Comparison of ENCODE assay signal across 9 cellular contexts in the genomic region with DNA sequence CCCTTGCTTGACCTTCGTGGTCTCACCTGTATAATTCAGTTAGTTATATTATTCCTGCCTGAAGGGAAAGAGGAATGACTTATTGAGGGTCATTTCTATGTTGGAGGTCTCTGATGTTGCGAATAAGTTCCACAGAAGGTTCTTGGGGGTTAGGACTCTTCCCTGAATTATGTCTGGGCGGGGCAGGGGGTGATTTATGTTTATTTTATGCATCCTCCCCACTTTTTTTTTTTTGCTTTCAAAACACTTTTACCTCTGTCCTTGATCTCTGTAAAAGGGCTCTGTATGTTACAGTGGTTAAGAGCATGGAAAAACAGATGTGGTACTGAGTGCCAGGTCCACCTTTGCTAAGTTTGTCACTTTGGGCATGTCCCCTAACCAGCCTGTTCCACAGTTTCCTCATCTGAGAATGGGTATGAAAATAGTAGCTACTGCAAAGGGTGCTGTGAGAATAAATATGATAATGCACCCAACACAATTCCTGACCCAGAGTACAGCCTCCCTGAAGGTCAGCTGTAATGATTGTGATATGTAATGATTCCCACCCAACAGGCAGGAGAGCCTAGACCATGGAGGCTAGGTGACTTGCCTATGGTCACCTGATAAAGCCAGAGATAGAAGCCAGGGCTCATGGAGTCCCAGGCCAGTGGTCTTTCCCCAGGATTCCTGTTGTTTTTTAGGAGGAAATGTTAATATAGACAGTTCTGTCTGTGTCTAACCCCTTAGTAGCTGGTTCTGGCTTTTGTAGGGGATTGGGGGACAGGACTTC. TPM values are rescaled to one million over a fixed set of nuclear protein-coding genes. Genes with fewer than 3 reads are reported as not detected.
DNase-seq lines count a peak whose midpoint lies in the region; ATAC-seq and TF ChIP-seq lines count a peak whose summit lies in the region.
"Had no signal": no experiment of that assay in that cellular context is flagged by ENCODE, and none has a peak within 500 bp of the region (broad histone marks: within the 10 kb centered on the region; RNA-seq: fewer than 3 reads in every experiment).

No MANE protein-coding gene starts in this region.

- no peak for ATAC-seq in activated naive CD4-positive, alpha-beta T cell treated with anti-CD3 and anti-CD28 coated beads, Interleukin-2, amount 50 U/mL, for 72 hours
- ATAC-seq in T-helper 17 cell (no peak), lower lobe of right lung (no peak), HG02981 (IDR thresholded peaks at IDR 0.05; ENCODE audit: unreplicated experiment) (no peak)

- peak overlapping the region; percentile 98 for H3K27ac Mint-ChIP-seq in activated naive CD4-positive, alpha-beta T cell treated with anti-CD3 and anti-CD28 coated beads, Interleukin-2, amount 10 ng/mL, durations not matched to agents 7 days and 5 days
- H3K27ac Mint-ChIP-seq in activated naive CD4-positive, alpha-beta T cell treated with anti-CD3 and anti-CD28 coated beads, Interleukin-2, amount 50 U/mL, for 72 hours: peak overlapping the region in 1 of 2 donors; percentile 96
- peak overlapping the region; percentile 99 for H3K27ac Mint-ChIP-seq in T-helper 17 cell

- H3K36me3 ChIP-seq in lower lobe of right lung: peaks cover 17% of the 10 kb centered on the region
- peaks cover 0 to 9% (median 0%) of the 10 kb centered on the region in 3 donors for H3K36me3 ChIP-seq in tibial nerve
- H3K36me3 ChIP-seq: BE2C had no signal

- intact Hi-C loops in lower lobe of right lung (cut with DNase I): no loop called here

- DNase-seq in activated naive CD4-positive, alpha-beta T cell treated with anti-CD3 and anti-CD28 coated beads, Interleukin-2, amount 10 ng/mL, durations not matched to agents 7 days and 5 days: no peak
- no peak for DNase-seq in activated naive CD4-positive, alpha-beta T cell treated with anti-CD3 and anti-CD28 coated beads, Interleukin-2, amount 50 U/mL, for 72 hours (ENCODE audit: low spot score in 2 of 2)
- DNase-seq in T-helper 17 cell: no peak
- DNase-seq in lower lobe of right lung: no peak
- no peak for DNase-seq in tibial nerve (ENCODE audit: low spot score in 2 of 2)
- DNase-seq in dermis blood vessel endothelial cell: no peak
- no peak for DNase-seq in G401 (ENCODE audit: low spot score)
- DNase-seq: BE2C had no signal

- H3K4me3 ChIP-seq in lower lobe of right lung (peak overlapping the region; percentile 37), tibial nerve (no peak overlapping the region)

- H3K4me1 Mint-ChIP-seq in activated naive CD4-positive, alpha-beta T cell treated with anti-CD3 and anti-CD28 coated beads, Interleukin-2, amount 10 ng/mL, durations not matched to agents 7 days and 5 days: peaks cover 100% of the 10 kb centered on the region
- peaks cover 87% of the 10 kb centered on the region for H3K4me1 Mint-ChIP-seq in T-helper 17 cell

- CTCF ChIA-PET in activated naive CD4-positive, alpha-beta T cell treated with anti-CD3 and anti-CD28 coated beads, Interleukin-2, amount 10 ng/mL, durations not matched to agents 7 days and 5 days (lab: Charles Lee): interaction anchor here (1.2 to 7.6 kb wide), 6 partner anchors 41 to 73 kb away, joined by 3 to 87 read pairs (median 24); a partner anchor contains a TSS

- no peaks in the 10 kb centered on the region for H3K9me3 Mint-ChIP-seq in activated naive CD4-positive, alpha-beta T cell treated with anti-CD3 and anti-CD28 coated beads, Interleukin-2, amount 10 ng/mL, durations not matched to agents 7 days and 5 days
- no peaks in the 10 kb centered on the region for H3K9me3 Mint-ChIP-seq in activated naive CD4-positive, alpha-beta T cell treated with anti-CD3 and anti-CD28 coated beads, Interleukin-2, amount 50 U/mL, for 72 hours

- in situ Hi-C loops in G401 (cut with HindIII; ENCODE audit: low sequenced_read_pairs): no loop called here

- TF ChIP-seq EP300 in tibial nerve (IDR thresholded peaks at IDR 0.05): no peak

- WGBS in tibial nerve, 2 donors: 86 to 96% methylated on average over 3 of the region's 3 CpGs

- H3K27me3 ChIP-seq in lower lobe of right lung (ENCODE audit: low read depth): no peaks in the 10 kb centered on the region
- H3K27me3 ChIP-seq in tibial nerve: no peaks in the 10 kb centered on the region
- H3K27me3 ChIP-seq: BE2C had no signal

- H3K27me3 Mint-ChIP-seq in activated naive CD4-positive, alpha-beta T cell treated with anti-CD3 and anti-CD28 coated beads, Interleukin-2, amount 10 ng/mL, durations not matched to agents 7 days and 5 days: no peaks in the 10 kb centered on the region
- no peaks in the 10 kb centered on the region for H3K27me3 Mint-ChIP-seq in T-helper 17 cell

- H3K4me1 ChIP-seq in lower lobe of right lung (peaks cover 100% of the 10 kb centered on the region), tibial nerve (peaks cover 0 to 100% (median 73%) of the 10 kb centered on the region in 4 donors)

- H3K9me3 ChIP-seq in T-helper 17 cell (ENCODE audit: control insufficient read depth, low read length, poor library complexity, severe bottlenecking) (no peaks in the 10 kb centered on the region), lower lobe of right lung (no peaks in the 10 kb centered on the region), tibial nerve (no peaks in the 10 kb centered on the region)
- H3K9me3 ChIP-seq: BE2C had no signal

- H3K4me3 Mint-ChIP-seq in activated naive CD4-positive, alpha-beta T cell treated with anti-CD3 and anti-CD28 coated beads, Interleukin-2, amount 10 ng/mL, durations not matched to agents 7 days and 5 days: peak overlapping the region; percentile 56
- peak overlapping the region; percentile 58 for H3K4me3 Mint-ChIP-seq in T-helper 17 cell

- H3K36me3 Mint-ChIP-seq in activated naive CD4-positive, alpha-beta T cell treated with anti-CD3 and anti-CD28 coated beads, Interleukin-2, amount 10 ng/mL, durations not matched to agents 7 days and 5 days: peaks cover 65% of the 10 kb centered on the region
- H3K36me3 Mint-ChIP-seq in activated naive CD4-positive, alpha-beta T cell treated with anti-CD3 and anti-CD28 coated beads, Interleukin-2, amount 50 U/mL, for 72 hours: peaks cover 9 to 16% of the 10 kb centered on the region in 2 donors
- peaks cover 5% of the 10 kb centered on the region for H3K36me3 Mint-ChIP-seq in T-helper 17 cell (ENCODE audit: low read depth)

- peak overlapping the region; percentile 89 for H3K27ac ChIP-seq in lower lobe of right lung
- peak overlapping the region in 3 of 4 donors; percentile 60 to 70 (median 60) for H3K27ac ChIP-seq in tibial nerve

- TF ChIP-seq CTCF in lower lobe of right lung (IDR thresholded peaks at IDR 0.05) (no peak), tibial nerve (IDR thresholded peaks at IDR 0.05) (no peak)

- no peak for TF ChIP-seq POLR2A in tibial nerve (IDR thresholded peaks at IDR 0.05)

RNA-seq across cellular contexts. Expression of a gene that starts 54.8 kb away (rescaled TPM):
- 1 to 10 TPM; 3.1 to 5.5 TPM for total RNA-seq in activated naive CD4-positive, alpha-beta T cell treated with anti-CD3 and anti-CD28 coated beads, Interleukin-2, amount 50 U/mL, for 72 hours
- total RNA-seq in T-helper 17 cell: 1 to 10 TPM; 3.4 to 3.7 TPM
- total RNA-seq in lower lobe of right lung: 12.6 TPM
- 10 to 100 TPM; 11.3 to 19.0 (median 16.3) TPM for total RNA-seq in tibial nerve
- total RNA-seq in dermis blood vessel endothelial cell: 3.8 and 4.8 TPM in 2 replicates
- total RNA-seq in G401 (2014; rRNA removed; shearing (Covaris generic)): 5.3 and 5.4 TPM in 2 replicates
